In genomic region chr11:36425593-36426206, GRCh38 we compare ENCODE assay signal across 15 cellular contexts.
DNase-seq lines count a peak whose midpoint lies in the region; ATAC-seq and TF ChIP-seq lines count a peak whose summit lies in the region.
"Had no signal": no experiment of that assay in that cellular context is flagged by ENCODE, and none has a peak within 500 bp of the region (broad histone marks: within the 10 kb centered on the region; RNA-seq: fewer than 3 reads in every experiment).

No MANE protein-coding gene starts in this region.

- no peak for TF ChIP-seq EP300 in esophagus muscularis mucosa (IDR thresholded peaks at IDR 0.05)

- H3K27ac ChIP-seq in CD8-positive, alpha-beta memory T cell (ENCODE audit: low read depth, low read length): no peak overlapping the region
- H3K27ac ChIP-seq in esophagus muscularis mucosa (replicated peaks in 1 of 4): no peak overlapping the region
- H3K27ac ChIP-seq: body of pancreas had no signal

- ATAC-seq in GM18498 (IDR thresholded peaks at IDR 0.05; ENCODE audit: unreplicated experiment): no peak
- ATAC-seq: body of pancreas had no signal

- TF ChIP-seq POLR2A in esophagus muscularis mucosa (IDR thresholded peaks at IDR 0.05; ENCODE audit: low read depth): no peak

- no peaks in the 10 kb centered on the region for H3K27me3 Mint-ChIP-seq in CD8-positive, alpha-beta memory T cell
- H3K27me3 Mint-ChIP-seq in nephron (ENCODE audit: low read depth): peaks cover 11% of the 10 kb centered on the region

- H3K36me3 ChIP-seq in CD8-positive, alpha-beta memory T cell (ENCODE audit: insufficient read depth, low read length): no peaks in the 10 kb centered on the region
- no peaks in the 10 kb centered on the region for H3K36me3 ChIP-seq in esophagus muscularis mucosa

- intact Hi-C loops in esophagus muscularis mucosa (cut with DNase I): no loop called here

- TF ChIP-seq CTCF in choroid plexus epithelial cell (conservative IDR thresholded peaks at IDR 0.05; ENCODE audit: low read depth, low read length) (no peak), nephron (IDR thresholded peaks at IDR 0.05; ENCODE audit: unreplicated experiment in 3 of 3) (no peak), esophagus muscularis mucosa (IDR thresholded peaks at IDR 0.05) (no peak), foreskin fibroblast (IDR thresholded peaks at IDR 0.05; ENCODE audit: low read depth, low read length) (no peak)

- DNase-seq in CD8-positive, alpha-beta memory T cell: no peak
- DNase-seq in LHCN-M2 (ENCODE audit: low read depth) (peak; percentile 32), choroid plexus epithelial cell (ENCODE audit: low read depth) (peak; percentile 80), esophagus muscularis mucosa (ENCODE audit: extremely low spot score) (no peak), foreskin fibroblast (no peak)
- DNase-seq: activated CD4-positive, alpha-beta T cell treated with anti-CD3 and anti-CD28 coated beads for 1 hour; activated naive CD4-positive, alpha-beta T cell treated with anti-CD3 and anti-CD28 coated beads, Interleukin-2, amount 10 ng/mL, durations not matched to agents 7 days and 5 days; body of pancreas; DND-41; hypothalamus; left cardiac atrium; naive B cell had no signal

- no peaks in the 10 kb centered on the region for H3K9me3 Mint-ChIP-seq in CD8-positive, alpha-beta memory T cell
- no peaks in the 10 kb centered on the region for H3K9me3 Mint-ChIP-seq in nephron
- H3K9me3 Mint-ChIP-seq: activated naive CD4-positive, alpha-beta T cell treated with anti-CD3 and anti-CD28 coated beads, Interleukin-2, amount 10 ng/mL, durations not matched to agents 7 days and 5 days; naive B cell had no signal

- H3K4me1 Mint-ChIP-seq in CD8-positive, alpha-beta memory T cell: peaks cover 60 to 89% (median 73%) of the 10 kb centered on the region in 3 donors
- H3K4me1 Mint-ChIP-seq in nephron: peaks cover 52% of the 10 kb centered on the region

- no peak overlapping the region for H3K4me3 ChIP-seq in CD8-positive, alpha-beta memory T cell (ENCODE audit: low read length)
- H3K4me3 ChIP-seq in choroid plexus epithelial cell (ENCODE audit: low read depth, low read length): no peak overlapping the region
- H3K4me3 ChIP-seq in esophagus muscularis mucosa: no peak overlapping the region
- H3K4me3 ChIP-seq in foreskin fibroblast (ENCODE audit: low read depth in 1 of 2, low read length in 2 of 2): no peak overlapping the region
- H3K4me3 ChIP-seq: body of pancreas had no signal

- H3K27ac Mint-ChIP-seq in CD8-positive, alpha-beta memory T cell: peak overlapping the region; percentile 39 to 79 (median 66)
- peak overlapping the region; percentile 3 to 9 (median 6) for H3K27ac Mint-ChIP-seq in nephron
- H3K27ac Mint-ChIP-seq: activated naive CD4-positive, alpha-beta T cell treated with anti-CD3 and anti-CD28 coated beads, Interleukin-2, amount 10 ng/mL, durations not matched to agents 7 days and 5 days; progenitor cell of endocrine pancreas had no signal

- peaks cover 43% of the 10 kb centered on the region for H3K4me1 ChIP-seq in CD8-positive, alpha-beta memory T cell (ENCODE audit: insufficient read depth, low read length)
- H3K4me1 ChIP-seq in esophagus muscularis mucosa: peaks cover 0 to 16% (median 12%) of the 10 kb centered on the region in 4 donors

- peak overlapping the region in 4 of 7 donors; percentile 8 to 52 (median 45) for H3K4me3 Mint-ChIP-seq in CD8-positive, alpha-beta memory T cell
- no peak overlapping the region for H3K4me3 Mint-ChIP-seq in nephron
- H3K4me3 Mint-ChIP-seq: activated naive CD4-positive, alpha-beta T cell treated with anti-CD3 and anti-CD28 coated beads, Interleukin-2, amount 10 ng/mL, durations not matched to agents 7 days and 5 days; naive B cell had no signal

- WGBS in esophagus muscularis mucosa: 69% methylated on average over 5 of the region's 5 CpGs

- no peaks in the 10 kb centered on the region for H3K27me3 ChIP-seq in CD8-positive, alpha-beta memory T cell (ENCODE audit: insufficient read depth, low read length, poor library complexity, severe bottlenecking)
- peaks cover 0 to 34% (median 0%) of the 10 kb centered on the region in 4 donors for H3K27me3 ChIP-seq in esophagus muscularis mucosa
- H3K27me3 ChIP-seq: body of pancreas had no signal

- CTCF ChIA-PET in CD8-positive, alpha-beta memory T cell (lab: Charles Lee): no interaction called here

- no peaks in the 10 kb centered on the region for H3K9me3 ChIP-seq in CD8-positive, alpha-beta memory T cell (ENCODE audit: low read length)
- no peaks in the 10 kb centered on the region for H3K9me3 ChIP-seq in esophagus muscularis mucosa
- H3K9me3 ChIP-seq: body of pancreas had no signal

- H3K36me3 Mint-ChIP-seq in CD8-positive, alpha-beta memory T cell: peaks cover 13 to 64% (median 24%) of the 10 kb centered on the region in 3 donors
- peaks cover 7% of the 10 kb centered on the region for H3K36me3 Mint-ChIP-seq in nephron (ENCODE audit: low read depth)
- H3K36me3 Mint-ChIP-seq: activated naive CD4-positive, alpha-beta T cell treated with anti-CD3 and anti-CD28 coated beads, Interleukin-2, amount 10 ng/mL, durations not matched to agents 7 days and 5 days had no signal

- POLR2A ChIA-PET in CD8-positive, alpha-beta memory T cell (lab: Charles Lee): no interaction called here

Comparison
In these comparisons a context has a peak if more than half of its experiments do, and no peak if none do; other contexts are left out.
1. DNase-seq: peak in LHCN-M2 (single experiment) and choroid plexus epithelial cell (single experiment); none in CD8-positive, alpha-beta memory T cell (0 of 5), esophagus muscularis mucosa (single experiment) and foreskin fibroblast (0 of 2).
2. H3K4me3 Mint-ChIP-seq: peak in CD8-positive, alpha-beta memory T cell (4 of 7); none in nephron (0 of 3).